ENCODE assay signal across 8 cellular contexts in the genomic region with DNA sequence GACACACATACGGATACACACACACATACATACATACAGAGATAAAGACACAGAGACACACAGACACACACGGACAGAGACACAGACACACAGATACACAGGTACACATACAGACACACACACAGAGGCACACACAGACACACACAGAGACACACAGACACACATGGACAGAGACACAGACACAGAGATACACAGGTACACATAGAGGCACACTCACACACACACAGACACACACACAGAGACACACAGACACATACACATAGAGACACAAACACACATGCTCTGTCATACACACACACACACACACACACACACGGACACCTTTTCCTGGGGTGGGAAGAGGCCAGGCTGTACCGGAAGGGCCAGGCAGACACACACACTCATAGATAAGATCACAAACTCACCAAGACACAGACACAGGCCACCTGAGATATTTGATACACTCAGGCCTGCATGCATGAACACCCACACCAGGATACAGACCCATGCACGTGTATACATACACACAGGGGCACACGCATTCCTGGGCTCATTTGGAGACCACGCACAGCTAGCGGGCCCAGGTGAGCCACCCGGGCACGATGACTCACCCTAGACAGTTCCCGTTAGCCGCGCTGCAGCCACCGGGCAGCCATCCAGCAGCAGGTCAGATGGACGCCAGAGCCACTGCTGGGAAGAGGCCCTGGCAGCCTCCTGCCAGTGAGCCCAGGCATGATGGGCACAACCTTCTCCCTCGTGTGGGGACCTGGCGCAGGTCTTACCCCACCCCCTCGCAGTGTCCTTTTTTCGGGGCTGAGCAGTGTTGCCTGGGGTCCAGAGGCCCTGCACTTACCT. TPM values are rescaled to one million over a fixed set of nuclear protein-coding genes. Genes with fewer than 3 reads are reported as not detected.
A peak's percentile ranks its signal among the peaks of the same experiment; 100 is the strongest.
DNase-seq lines count a peak whose midpoint lies in the region; ATAC-seq and TF ChIP-seq lines count a peak whose summit lies in the region.
"Had no signal": no experiment of that assay in that cellular context is flagged by ENCODE, and none has a peak within 500 bp of the region (broad histone marks: within the 10 kb centered on the region; RNA-seq: fewer than 3 reads in every experiment).

No MANE protein-coding gene starts in this region.

- WGBS in suprapubic skin: 77% methylated on average over 6 of the region's 19 CpGs

- ATAC-seq in left lobe of liver: peak; percentile 70
- ATAC-seq in GM18868 (IDR thresholded peaks at IDR 0.05; ENCODE audit: unreplicated experiment): no peak
- ATAC-seq in GM21737 (IDR thresholded peaks at IDR 0.05; ENCODE audit: unreplicated experiment): no peak

- peak; percentile 76 for TF ChIP-seq EP300 in Ishikawa (IDR thresholded peaks at IDR 0.05; ENCODE audit: borderline replicate concordance)
- no peak for TF ChIP-seq EP300 in suprapubic skin (IDR thresholded peaks at IDR 0.05)

- no peaks in the 10 kb centered on the region for H3K36me3 ChIP-seq in suprapubic skin

- no peaks in the 10 kb centered on the region for H3K9me3 ChIP-seq in suprapubic skin

- H3K27ac ChIP-seq in suprapubic skin: no peak overlapping the region

- no peak for TF ChIP-seq RAD21 in Ishikawa (IDR thresholded peaks at IDR 0.05; ENCODE audit: low read depth)

- H3K27me3 ChIP-seq in suprapubic skin: no peaks in the 10 kb centered on the region

- TF ChIP-seq CTCF in astrocyte of the spinal cord (IDR thresholded peaks at IDR 0.05; ENCODE audit: low read depth, low read length) (no peak), suprapubic skin (IDR thresholded peaks at IDR 0.05) (no peak)

- peak; percentile 58 for DNase-seq in astrocyte of the spinal cord (ENCODE audit: low read depth, low spot score)
- DNase-seq in left lobe of liver (ENCODE audit: low spot score): peak; percentile 89
- peak; percentile 70 to 78 for DNase-seq in suprapubic skin (ENCODE audit: low spot score in 2 of 2)
- no peak for DNase-seq in occipital lobe (lab: John Stamatoyannopoulos, UW)
- DNase-seq: central memory CD4-positive, alpha-beta T cell had no signal

- peaks cover 37% of the 10 kb centered on the region for H3K4me1 ChIP-seq in suprapubic skin

- in situ Hi-C loops in astrocyte of the spinal cord (cut with HindIII; ENCODE audit: low sequenced_read_pairs): no loop called here

- no peak for TF ChIP-seq POLR2A in suprapubic skin (IDR thresholded peaks at IDR 0.05)

- no peak overlapping the region for H3K4me3 ChIP-seq in astrocyte of the spinal cord (ENCODE audit: low read depth, low read length)
- no peak overlapping the region for H3K4me3 ChIP-seq in suprapubic skin

TF ChIP-seq in Ishikawa, 13 proteins besides CTCF, POLR2A, EP300 and RAD21:
- no peak for TF ChIP-seq REST (IDR thresholded peaks at IDR 0.05; ENCODE audit: low read depth)
- peak; percentile 87 for TF ChIP-seq TEAD4 (IDR thresholded peaks at IDR 0.05)
- peak; percentile 93 for TF ChIP-seq NFIC (IDR thresholded peaks at IDR 0.05)
- no peak for TF ChIP-seq FOXM1 (IDR thresholded peaks at IDR 0.05; ENCODE audit: borderline replicate concordance, low read depth)
- no peak for TF ChIP-seq CREB1 (IDR thresholded peaks at IDR 0.05; ENCODE audit: low read depth)
- TF ChIP-seq, protein P1, sequence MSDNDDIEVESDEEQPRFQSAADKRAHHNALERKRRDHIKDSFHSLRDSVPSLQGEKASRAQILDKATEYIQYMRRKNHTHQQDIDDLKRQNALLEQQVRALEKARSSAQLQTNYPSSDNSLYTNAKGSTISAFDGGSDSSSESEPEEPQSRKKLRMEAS (IDR thresholded peaks at IDR 0.05): peak; percentile 86
- TF ChIP-seq ZBTB7A (IDR thresholded peaks at IDR 0.05; ENCODE audit: low read depth): peak; percentile 65; the same call in 1 of the 2 replicates
- no peak for TF ChIP-seq CEBPB (IDR thresholded peaks at IDR 0.05)
- no peak for TF ChIP-seq TAF1 (IDR thresholded peaks at IDR 0.05; ENCODE audit: low read depth)
- TF ChIP-seq EGR1 (IDR thresholded peaks at IDR 0.05): no peak
- TF ChIP-seq USF1 (IDR thresholded peaks at IDR 0.05): peak; percentile 41; the same call in 1 of the 2 replicates
- peak; percentile 52; the same call in 1 of the 2 replicates for TF ChIP-seq YY1 (IDR thresholded peaks at IDR 0.05; ENCODE audit: low read depth)
- peak; percentile 89 for TF ChIP-seq TCF12 (IDR thresholded peaks at IDR 0.05; ENCODE audit: low read depth)

RNA-seq across cellular contexts. Expression of gene AHNAK2, which starts 1.8 kb away (rescaled TPM):
- total RNA-seq in left lobe of liver: 5.5 TPM
- total RNA-seq in suprapubic skin: 100 to 1,000 TPM; 829 to 975 (median 858) TPM
- total RNA-seq in occipital lobe: 20.6 TPM

RNA-seq across cellular contexts. Expression of gene CLBA1, which starts 5.6 kb away (rescaled TPM):
- 2.2 TPM for total RNA-seq in left lobe of liver
- 10 to 100 TPM in 2 of 4 donors, 1 to 10 TPM in 2; 6.3 to 10.9 (median 9.1) TPM for total RNA-seq in suprapubic skin
- total RNA-seq in occipital lobe: 10.1 TPM

RNA-seq across cellular contexts. Expression of gene CDCA4, which starts 40.9 kb away (rescaled TPM):
- 1.4 TPM for total RNA-seq in left lobe of liver
- 10 to 100 TPM; 27.7 to 38.6 (median 35.8) TPM for total RNA-seq in suprapubic skin
- 11.1 TPM for total RNA-seq in occipital lobe

RNA-seq across cellular contexts. Expression of gene PLD4, which starts 55.3 kb away (rescaled TPM):
- total RNA-seq in left lobe of liver (not detected), suprapubic skin (under 1 TPM in 1 of 4 donors, not detected in 3; 0.16 TPM), occipital lobe (5.8 TPM)

Comparison
In these comparisons a context has a peak if more than half of its experiments do, and no peak if none do; other contexts are left out.
1. RNA of gene AHNAK2, which starts 1.8 kb away (total RNA-seq): 829 to 975 TPM in suprapubic skin; 20.6 TPM in occipital lobe (single experiment) and 5.5 TPM in left lobe of liver (single experiment); every median in the first group is over 10 times any median in the second.